Comparison of ENCODE assay signal across 22 cellular contexts in the genomic region with DNA sequence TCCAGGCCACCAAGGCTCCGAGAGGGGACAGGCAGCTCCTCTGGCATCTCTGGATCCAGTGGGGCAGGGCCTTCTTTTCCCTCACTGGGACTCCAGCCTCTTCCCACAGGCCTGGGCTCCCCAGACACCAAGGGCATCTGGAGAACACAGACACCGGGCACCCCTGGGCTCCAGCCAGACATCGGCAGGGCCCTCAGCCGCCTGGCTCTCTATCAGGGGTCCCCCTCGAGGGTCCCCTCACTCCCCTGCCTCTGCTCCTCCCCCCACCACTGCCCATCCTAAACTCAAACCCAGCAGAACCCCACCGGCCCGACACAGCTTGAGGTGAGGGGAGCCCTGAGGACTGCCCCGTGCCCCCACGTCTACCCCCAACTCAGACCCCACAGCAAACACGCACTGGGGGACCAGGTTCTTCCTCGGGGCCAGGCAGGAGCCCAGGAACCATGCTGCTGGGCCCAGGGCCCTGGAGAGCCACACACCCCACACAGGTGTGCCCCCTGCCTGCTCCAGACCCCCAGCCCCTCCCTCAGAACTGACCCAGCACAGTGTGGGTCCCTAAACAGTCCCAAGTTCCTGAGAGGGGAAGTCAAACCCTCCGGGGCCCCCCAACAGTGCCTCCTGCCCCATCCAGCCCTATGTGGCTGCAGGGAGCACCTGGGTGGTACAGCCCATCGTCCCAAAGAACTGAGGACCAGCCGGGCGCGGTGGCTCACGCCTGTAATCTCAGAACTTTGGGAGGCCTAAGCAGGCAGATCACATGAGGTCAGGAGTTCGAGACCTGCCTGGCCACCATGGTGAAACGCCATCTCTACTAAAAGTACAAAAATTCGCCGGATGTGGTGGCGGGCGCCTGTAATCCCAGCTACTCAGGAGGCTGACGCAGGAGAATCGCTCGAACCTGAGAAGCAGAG.
DNase-seq lines count a peak whose midpoint lies in the region; ATAC-seq, FAIRE-seq and TF ChIP-seq lines count a peak whose summit lies in the region.
"Had no signal": no experiment of that assay in that cellular context is flagged by ENCODE, and none has a peak within 500 bp of the region (broad histone marks: within the 10 kb centered on the region; RNA-seq: fewer than 3 reads in every experiment).

No MANE protein-coding gene starts in this region.

- DNase-seq in right lobe of liver (peak in 2 of 3 donors; percentile 13 to 36), HepG2 (ENCODE audit: low spot score) (no peak), left cardiac atrium (peak; percentile 14), mucosa of descending colon (peak in 2 of 3 donors; percentile 11 to 36), aorta (peak; percentile 33 to 68), urothelium cell line (ENCODE audit: low spot score) (no peak)
- no peak for DNase-seq in activated effector memory CD4-positive, alpha-beta T cell treated with Interleukin-2 at 50 U/mL for 16 hours
- DNase-seq: DMS79, HFFc6, Kasumi-1, MG63, NCI-H1048, NCI-H1436, NCI-H1930, NCI-H345, NCI-H526, PC-3, RPMI8226 had no signal

- H3K4me3 ChIP-seq in right lobe of liver (no peak overlapping the region), HepG2 (replicated peaks in 1 of 3; ENCODE audit: insufficient read depth in 1 of 3, low read depth in 2 of 3, low read length in 3 of 3) (no peak overlapping the region), mucosa of descending colon (no peak overlapping the region), aorta (ENCODE audit: low read length in 2 of 2) (no peak overlapping the region)
- H3K4me3 ChIP-seq: MG63 had no signal

- no peak overlapping the region for H3K4me2 ChIP-seq in HepG2 (ENCODE audit: low read depth, low read length)

- no peak for TF ChIP-seq RAD21 in HepG2 (CRISPR knock-in tag; IDR thresholded peaks at IDR 0.05)

- TF ChIP-seq CTCF in right lobe of liver (IDR thresholded peaks at IDR 0.05) (no peak), HepG2 (CRISPR knock-in tag; IDR thresholded peaks at IDR 0.05) (no peak), mucosa of descending colon (IDR thresholded peaks at IDR 0.05) (no peak)

- H4K20me1 ChIP-seq in HepG2 (ENCODE audit: insufficient read depth, low read length): no peaks in the 10 kb centered on the region

- H3K36me3 ChIP-seq in right lobe of liver: no peaks in the 10 kb centered on the region
- no peaks in the 10 kb centered on the region for H3K36me3 ChIP-seq in HepG2 (replicated peaks in 1 of 2; ENCODE audit: control insufficient read depth in 1 of 2, insufficient read depth in 2 of 2, low read length in 2 of 2)
- no peaks in the 10 kb centered on the region for H3K36me3 ChIP-seq in mucosa of descending colon (ENCODE audit: low read depth)
- H3K36me3 ChIP-seq in aorta (ENCODE audit: control insufficient read depth in 1 of 2, insufficient read depth in 2 of 2, low read length in 1 of 2): no peaks in the 10 kb centered on the region
- H3K36me3 ChIP-seq: MG63 had no signal

- CTCF ChIA-PET in HepG2 (lab: Yijun Ruan, JAX; ENCODE audit: low intra/inter-chr PET ratio, low total read pairs): no interaction called here

- no TSS peak for BruUV-seq in HepG2 (replicated peaks; lab: Mats Ljungman, UMichigan)

- H3K79me2 ChIP-seq in HepG2 (ENCODE audit: insufficient read depth, low read length): no peaks in the 10 kb centered on the region

- H2AFZ ChIP-seq in HepG2 (ENCODE audit: low read length): no peak overlapping the region

- H3K27me3 ChIP-seq in right lobe of liver: no peaks in the 10 kb centered on the region
- peaks cover 10 to 44% of the 10 kb centered on the region in 2 experiments for H3K27me3 ChIP-seq in HepG2 (ENCODE audit: control insufficient read depth in 1 of 2, insufficient read depth in 2 of 2, low read length in 2 of 2)
- H3K27me3 ChIP-seq in aorta (ENCODE audit: control insufficient read depth in 1 of 2, insufficient read depth in 2 of 2, low read length in 1 of 2): no peaks in the 10 kb centered on the region
- H3K27me3 ChIP-seq: MG63 had no signal

- WGBS in right lobe of liver (ENCODE audit: insufficient coverage, low coverage, low lambda C conversion rate, missing lambda C conversion rate): 64% methylated on average over 5 of the region's 26 CpGs
- WGBS in HepG2 (ENCODE audit: low lambda C conversion rate): 46% methylated on average over 17 of the region's 26 CpGs
- 90% methylated on average over 23 to 26 of the region's 26 CpGs for WGBS in aorta, 2 donors

- TF ChIP-seq POLR2A in right lobe of liver (IDR thresholded peaks at IDR 0.05): no peak
- no peak for TF ChIP-seq POLR2A in HepG2 (IDR thresholded peaks at IDR 0.05; ENCODE audit: insufficient read depth in 1 of 2, low read depth in 2 of 2, low read length in 2 of 2)

- FAIRE-seq in HepG2 (lab: Jason Lieb, UNC): no peak
- no peak for FAIRE-seq in urothelium cell line (lab: Jason Lieb, UNC)
- FAIRE-seq: A204.1, D721Med had no signal

- POLR2A ChIA-PET in HepG2 (lab: Yijun Ruan, JAX): no interaction called here

- intact Hi-C loops in right lobe of liver (cut with DNase I): no loop called here
- intact Hi-C loops in HepG2 (cut with micrococcal nuclease; ENCODE audit: unreplicated experiment): no loop called here
- intact Hi-C loops in left cardiac atrium (cut with DNase I): no loop called here
- intact Hi-C loops in mucosa of descending colon (cut with DNase I, micrococcal nuclease): no loop called here
- intact Hi-C loops in aorta (cut with DNase I): no loop called here

- H3K4me1 ChIP-seq in right lobe of liver: no peaks in the 10 kb centered on the region
- H3K4me1 ChIP-seq in HepG2 (ENCODE audit: insufficient read depth, low read length): no peaks in the 10 kb centered on the region
- no peaks in the 10 kb centered on the region for H3K4me1 ChIP-seq in mucosa of descending colon (ENCODE audit: low read depth)
- no peaks in the 10 kb centered on the region for H3K4me1 ChIP-seq in aorta (ENCODE audit: control insufficient read depth in 1 of 2, insufficient read depth in 2 of 2, low read length in 2 of 2)

- in situ Hi-C loops in HepG2 (cut with HindIII; ENCODE audit: extremely low pct_ligation_motif_present, low pct_unique_long_range_greater_than_20kb): no loop called here

- no peak for TF ChIP-seq EP300 in HepG2 (IDR thresholded peaks at IDR 0.05; ENCODE audit: low read depth in 2 of 2, low read length in 2 of 2)
- no peak for TF ChIP-seq EP300 in HepG2 (CRISPR knock-in tag; IDR thresholded peaks at IDR 0.05; ENCODE audit: borderline replicate concordance)

- H3K27ac ChIP-seq in right lobe of liver: no peak overlapping the region
- no peak overlapping the region for H3K27ac ChIP-seq in HepG2 (ENCODE audit: extremely low read length, insufficient read depth, low read length)
- H3K27ac ChIP-seq in aorta (ENCODE audit: low read depth in 1 of 2, low read length in 2 of 2): no peak overlapping the region

- no peak overlapping the region for H3K9ac ChIP-seq in HepG2 (ENCODE audit: insufficient read depth, low read depth, low read length)

- no peak for ATAC-seq in right lobe of liver
- no peak for ATAC-seq in HepG2
- ATAC-seq in left cardiac atrium: no peak
- ATAC-seq in mucosa of descending colon: no peak
- ATAC-seq in aorta (ENCODE audit: low FRiP score): no peak
- ATAC-seq in HG03521 (IDR thresholded peaks at IDR 0.05; ENCODE audit: unreplicated experiment): no peak
- ATAC-seq: CD8-positive, alpha-beta T cell; PC-3 had no signal

- H3K9me3 ChIP-seq in right lobe of liver: no peaks in the 10 kb centered on the region
- H3K9me3 ChIP-seq in HepG2 (ENCODE audit: low read length): no peaks in the 10 kb centered on the region
- H3K9me3 ChIP-seq in mucosa of descending colon: no peaks in the 10 kb centered on the region
- H3K9me3 ChIP-seq in aorta (ENCODE audit: control insufficient read depth, low read length): no peaks in the 10 kb centered on the region
- H3K9me3 ChIP-seq: MG63 had no signal

TF ChIP-seq in HepG2, 621 proteins besides CTCF, POLR2A, EP300 and RAD21:
- TF ChIP-seq RNF219 (CRISPR knock-in tag; IDR thresholded peaks at IDR 0.05): no peak
- TF ChIP-seq ZNF678 (CRISPR knock-in tag; IDR thresholded peaks at IDR 0.05): no peak
- no peak for TF ChIP-seq TP53 (CRISPR knock-in tag; conservative IDR thresholded peaks at IDR 0.05)
- no peak for TF ChIP-seq NFYB (CRISPR knock-in tag; IDR thresholded peaks at IDR 0.05)
- TF ChIP-seq POGZ (CRISPR knock-in tag; IDR thresholded peaks at IDR 0.05): no peak
- TF ChIP-seq SRF (IDR thresholded peaks at IDR 0.05; ENCODE audit: low read depth, low read length): no peak
- no peak for TF ChIP-seq CHCHD3 (CRISPR knock-in tag; IDR thresholded peaks at IDR 0.05)
- TF ChIP-seq ZNF598 (CRISPR knock-in tag; IDR thresholded peaks at IDR 0.05; ENCODE audit: borderline replicate concordance): no peak
- TF ChIP-seq RXRA (CRISPR knock-in tag; IDR thresholded peaks at IDR 0.05): no peak
- no peak for TF ChIP-seq ZNF256 (CRISPR knock-in tag; conservative IDR thresholded peaks at IDR 0.05)
- no peak for TF ChIP-seq SMARCC2 (IDR thresholded peaks at IDR 0.05)
- no peak for TF ChIP-seq XRCC5 (optimal IDR thresholded peaks at IDR 0.05; ENCODE audit: low read length)
- no peak for TF ChIP-seq KAT7 (CRISPR knock-in tag; IDR thresholded peaks at IDR 0.05; ENCODE audit: borderline replicate concordance)
- TF ChIP-seq IKZF4 (CRISPR knock-in tag; IDR thresholded peaks at IDR 0.05; ENCODE audit: borderline replicate concordance, low read depth, not compliant biosample characterization): no peak
- TF ChIP-seq CAMTA2 (CRISPR knock-in tag; IDR thresholded peaks at IDR 0.05; ENCODE audit: borderline replicate concordance): no peak

Comparison
In these comparisons a context has a peak if more than half of its experiments do, and no peak if none do; other contexts are left out.
1. DNase-seq: peak in right lobe of liver (2 of 3), left cardiac atrium (single experiment), mucosa of descending colon (2 of 3) and aorta (2 of 2); none in HepG2 (single experiment), activated effector memory CD4-positive, alpha-beta T cell treated with Interleukin-2 at 50 U/mL for 16 hours (single experiment) and urothelium cell line (single experiment).